13 cellular contexts compared by ENCODE assay signal in the genomic region with DNA sequence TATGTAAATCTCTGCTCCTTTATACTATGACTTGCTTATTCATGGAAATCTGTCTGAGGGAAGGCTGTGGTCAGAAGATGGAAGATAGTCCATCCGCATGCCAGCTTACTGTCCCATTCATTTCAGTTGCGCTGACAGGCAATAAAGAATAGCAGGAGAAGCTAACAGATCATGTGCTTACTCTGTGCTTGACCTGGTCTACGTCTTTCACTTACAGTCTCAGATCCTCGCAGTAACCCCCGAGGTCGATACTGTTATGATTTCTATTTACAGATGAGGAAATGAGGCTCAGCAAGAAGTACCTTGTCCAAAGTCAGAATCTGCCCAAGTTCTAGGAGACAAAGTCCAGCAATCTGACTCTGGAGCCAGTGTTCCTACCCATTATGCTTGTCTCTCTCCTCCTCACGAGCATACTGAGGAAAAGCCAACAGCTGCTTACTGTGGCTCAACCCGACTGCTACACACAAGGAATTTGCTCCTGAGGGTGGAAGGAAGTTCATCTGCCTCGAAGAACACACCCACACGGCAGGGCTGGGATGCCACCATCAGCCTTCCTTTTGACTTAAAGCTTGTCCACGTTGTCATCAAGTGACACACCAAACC.
A peak's percentile ranks its signal among the peaks of the same experiment; 100 is the strongest.
DNase-seq lines count a peak whose midpoint lies in the region; ATAC-seq, FAIRE-seq and TF ChIP-seq lines count a peak whose summit lies in the region.
"Had no signal": no experiment of that assay in that cellular context is flagged by ENCODE, and none has a peak within 500 bp of the region (broad histone marks: within the 10 kb centered on the region; RNA-seq: fewer than 3 reads in every experiment).

No MANE protein-coding gene starts in this region.

- peak; percentile 76 for ATAC-seq in IMR-90 (ENCODE audit: low read depth)
- peak; percentile 82 for ATAC-seq in left colon
- no peak for ATAC-seq in thoracic aorta (ENCODE audit: insufficient number of reproducible peaks, low FRiP score, low read depth)
- no peak for ATAC-seq in GM21526 (IDR thresholded peaks at IDR 0.05; ENCODE audit: low FRiP score, unreplicated experiment)
- ATAC-seq in stimulated activated naive B cell treated with anti-CD40 and anti-IgM and Interleukin-4, amounts not matched to agents 10 μg/mL and 1 μg/mL and 100 μg/mL, for 72 hours (replicated peaks), result no peak
- ATAC-seq: activated CD8-positive, alpha-beta T cell treated with anti-CD3 and anti-CD28 coated beads for 36 hours had no signal

- H3K36me3 ChIP-seq in IMR-90 (ENCODE audit: control insufficient read depth, insufficient read depth, low read length) (no peaks in the 10 kb centered on the region), astrocyte (ENCODE audit: insufficient read depth, low read length) (no peaks in the 10 kb centered on the region), thoracic aorta (no peaks in the 10 kb centered on the region), esophagus squamous epithelium (no peaks in the 10 kb centered on the region)

- H3K4me1 ChIP-seq in IMR-90 (ENCODE audit: control insufficient read depth, insufficient read depth, low read length), result no peaks in the 10 kb centered on the region
- no peaks in the 10 kb centered on the region for H3K4me1 ChIP-seq in astrocyte (ENCODE audit: insufficient read depth, low read length)
- peaks cover 4 to 14% of the 10 kb centered on the region in 2 donors for H3K4me1 ChIP-seq in thoracic aorta (ENCODE audit: control insufficient read depth in 1 of 2, low read depth in 2 of 2)
- peaks cover 0 to 15% (median 0%) of the 10 kb centered on the region in 3 donors for H3K4me1 ChIP-seq in esophagus squamous epithelium

- H3K4me1 Mint-ChIP-seq in astrocyte (ENCODE audit: low read depth, unreplicated experiment), result peaks cover 2% of the 10 kb centered on the region
- H3K4me1 Mint-ChIP-seq in stimulated activated naive B cell treated with anti-CD40 and anti-IgM and Interleukin-4, amounts not matched to agents 10 μg/mL and 1 μg/mL and 100 μg/mL, for 72 hours, result peaks cover 0 to 1% of the 10 kb centered on the region in 2 donors

- no peak overlapping the region for H2AK9ac ChIP-seq in IMR-90 (replicated peaks; ENCODE audit: low read depth, low read length, poor library complexity)

- H3K4me3 ChIP-seq in IMR-90 (ENCODE audit: insufficient read depth, low read depth, low read length) (no peak overlapping the region), astrocyte (ENCODE audit: insufficient read depth, low read depth, low read length) (no peak overlapping the region), thoracic aorta (peak overlapping the region; percentile 32), esophagus squamous epithelium (no peak overlapping the region)
- H3K4me3 ChIP-seq: lung had no signal

- H3K9ac ChIP-seq in IMR-90 (ENCODE audit: low read depth, low read length), result no peak overlapping the region
- H3K9ac ChIP-seq in astrocyte (ENCODE audit: low read length), result no peak overlapping the region

- no peak overlapping the region for H3K4ac ChIP-seq in IMR-90 (ENCODE audit: low read depth, low read length)

- H3K4me3 Mint-ChIP-seq in astrocyte (ENCODE audit: unreplicated experiment), result no peak overlapping the region
- no peak overlapping the region for H3K4me3 Mint-ChIP-seq in stimulated activated naive B cell treated with anti-CD40 and anti-IgM and Interleukin-4, amounts not matched to agents 10 μg/mL and 1 μg/mL and 100 μg/mL, for 72 hours
- H3K4me3 Mint-ChIP-seq: activated CD8-positive, alpha-beta T cell treated with anti-CD3 and anti-CD28 coated beads for 36 hours had no signal

- no peaks in the 10 kb centered on the region for H3K9me3 Mint-ChIP-seq in astrocyte (ENCODE audit: unreplicated experiment)
- H3K9me3 Mint-ChIP-seq in stimulated activated naive B cell treated with anti-CD40 and anti-IgM and Interleukin-4, amounts not matched to agents 10 μg/mL and 1 μg/mL and 100 μg/mL, for 72 hours, result no peaks in the 10 kb centered on the region
- H3K9me3 Mint-ChIP-seq: activated CD8-positive, alpha-beta T cell treated with anti-CD3 and anti-CD28 coated beads for 36 hours had no signal

- BruUV-seq in IMR-90 (replicated peaks; lab: Mats Ljungman, UMichigan), result no TSS peak

- POLR2A ChIA-PET in IMR-90 (lab: Charles Lee; ENCODE audit: unreplicated experiment), result no interaction called here

- H3K36me3 Mint-ChIP-seq in astrocyte (ENCODE audit: low read depth, unreplicated experiment), result no peaks in the 10 kb centered on the region
- no peaks in the 10 kb centered on the region for H3K36me3 Mint-ChIP-seq in stimulated activated naive B cell treated with anti-CD40 and anti-IgM and Interleukin-4, amounts not matched to agents 10 μg/mL and 1 μg/mL and 100 μg/mL, for 72 hours

- TF ChIP-seq POLR2A in IMR-90 (IDR thresholded peaks at IDR 0.05; ENCODE audit: low read depth, low read length), result no peak
- no peak for TF ChIP-seq POLR2A in esophagus squamous epithelium (IDR thresholded peaks at IDR 0.05)

- peak overlapping the region; percentile 77 for H2AFZ ChIP-seq in IMR-90 (replicated peaks; ENCODE audit: low read length, poor library complexity)
- peak overlapping the region; percentile 37 for H2AFZ ChIP-seq in astrocyte (ENCODE audit: low read depth, low read length)

- no peaks in the 10 kb centered on the region for H3K9me3 ChIP-seq in IMR-90 (ENCODE audit: control insufficient read depth, insufficient read depth, low read length)
- no peaks in the 10 kb centered on the region for H3K9me3 ChIP-seq in astrocyte (ENCODE audit: insufficient read depth, low read depth, low read length)
- H3K9me3 ChIP-seq in thoracic aorta, result no peaks in the 10 kb centered on the region
- no peaks in the 10 kb centered on the region for H3K9me3 ChIP-seq in esophagus squamous epithelium

- H3K56ac ChIP-seq in IMR-90 (ENCODE audit: extremely low read depth, insufficient read depth, low read length), result no peak overlapping the region

- intact Hi-C loops in IMR-90 (cut with micrococcal nuclease), result no loop called here
- intact Hi-C loops in left colon (cut with DNase I, micrococcal nuclease), result no loop called here
- intact Hi-C loops in esophagus squamous epithelium (cut with DNase I), result no loop called here

- H3K4me2 ChIP-seq in IMR-90 (ENCODE audit: low read depth, low read length) (peak overlapping the region; percentile 10; the same call in 1 of the 2 replicates), astrocyte (ENCODE audit: low read length) (no peak overlapping the region)

- FAIRE-seq in astrocyte (lab: Jason Lieb, UNC), result no peak

- H4K5ac ChIP-seq in IMR-90 (ENCODE audit: low read depth, low read length), result no peak overlapping the region

- no peaks in the 10 kb centered on the region for H3K79me1 ChIP-seq in IMR-90 (ENCODE audit: low read depth in 1 of 2, low read length in 2 of 2)

- 80% methylated on average over 1 of the region's 11 CpGs; no CpG with 5 or more reads in 1 of the 2 experiments for WGBS in IMR-90 (ENCODE audit: extremely low coverage in 2 of 2, insufficient read length in 1 of 2), 2 experiments
- WGBS in esophagus squamous epithelium, 2 donors, result 42 to 50% methylated on average over 10 to 11 of the region's 11 CpGs

- no peak overlapping the region for H2BK20ac ChIP-seq in IMR-90 (ENCODE audit: low read depth, low read length)

- dilution Hi-C loops in IMR-90 (cut with HindIII; ENCODE audit: low sequenced_read_pairs, unreplicated experiment), result no loop called here

- H2AK5ac ChIP-seq in IMR-90 (ENCODE audit: low read depth, low read length), result no peak overlapping the region

- H3K27ac ChIP-seq in IMR-90 (ENCODE audit: insufficient read depth, low read length) (no peak overlapping the region), astrocyte (ENCODE audit: low read depth, low read length) (no peak overlapping the region), thoracic aorta (no peak overlapping the region), esophagus squamous epithelium (peak overlapping the region in 1 of 4 donors; percentile 29)

- TF ChIP-seq CTCF in IMR-90 (conservative IDR thresholded peaks at IDR 0.05; ENCODE audit: low read depth, low read length) (no peak), astrocyte (IDR thresholded peaks at IDR 0.05; ENCODE audit: insufficient read depth, low read depth, low read length) (no peak), thoracic aorta (IDR thresholded peaks at IDR 0.05) (no peak), esophagus squamous epithelium (IDR thresholded peaks at IDR 0.05) (no peak)

- H2BK15ac ChIP-seq in IMR-90 (ENCODE audit: low read depth, low read length), result 0 out of 3 replicates have a peak overlapping the region, but pooled peaks have one; percentile 6

- in situ Hi-C loops in IMR-90 (cut with MboI; ENCODE audit: low sequenced_read_pairs), result no loop called here

- H3K23ac ChIP-seq in IMR-90 (ENCODE audit: low read depth, low read length), result no peak overlapping the region

- TF ChIP-seq RAD21 in IMR-90 (IDR thresholded peaks at IDR 0.05; ENCODE audit: low read length), result no peak

- CTCF ChIA-PET in IMR-90 (lab: Yijun Ruan, JAX), result interaction anchor here (0.7 kb wide), 1 partner anchor 21 kb away, joined by 4 read pairs; no protein-coding TSS in a partner anchor

- H3K9me1 ChIP-seq in IMR-90 (ENCODE audit: insufficient read depth, low read length), result no peaks in the 10 kb centered on the region; the same call in 1 of the 2 replicates

- 0 out of 2 replicates have a peak overlapping the region, but pooled peaks have one; percentile 16 for H2BK120ac ChIP-seq in IMR-90 (ENCODE audit: low read depth, low read length)

- no peak overlapping the region for H2BK5ac ChIP-seq in IMR-90 (ENCODE audit: low read depth, low read length, poor library complexity, severe bottlenecking)

- H4K8ac ChIP-seq in IMR-90 (ENCODE audit: low read depth in 2 of 2, low read length in 2 of 2), result 0 out of 4 replicates have a peak overlapping the region, but pooled peaks of 1 of the 2 experiments have one; percentile 20

- DNase-seq in IMR-90 (peak; percentile 31), astrocyte (ENCODE audit: low read depth) (no peak), left colon (no peak), thoracic aorta (ENCODE audit: low spot score) (no peak), esophagus squamous epithelium (lab: John Stamatoyannopoulos, UW) (no peak)
- no peak for DNase-seq in stimulated activated naive B cell treated with anti-CD40 and anti-IgM and Interleukin-4, amounts not matched to agents 10 μg/mL and 1 μg/mL and 100 μg/mL, for 72 hours
- DNase-seq: activated CD8-positive, alpha-beta T cell treated with anti-CD3 and anti-CD28 coated beads for 36 hours; activated naive CD4-positive, alpha-beta T cell treated with anti-CD3 and anti-CD28 coated beads, Interleukin-2, amount 50 U/mL, for 16 hours; cortex of kidney; NCI-H1417; posterior cingulate gyrus had no signal

- H3K14ac ChIP-seq in IMR-90 (replicated peaks; ENCODE audit: low read depth, low read length), result 0 out of 2 replicates have a peak overlapping the region, but pooled peaks have one; percentile 27

- H4K91ac ChIP-seq in IMR-90 (ENCODE audit: insufficient read depth, low read depth, low read length), result no peak overlapping the region

- H3K27ac Mint-ChIP-seq in astrocyte (ENCODE audit: unreplicated experiment), result no peak overlapping the region
- no peak overlapping the region for H3K27ac Mint-ChIP-seq in stimulated activated naive B cell treated with anti-CD40 and anti-IgM and Interleukin-4, amounts not matched to agents 10 μg/mL and 1 μg/mL and 100 μg/mL, for 72 hours
- H3K27ac Mint-ChIP-seq: activated CD8-positive, alpha-beta T cell treated with anti-CD3 and anti-CD28 coated beads for 36 hours had no signal

- H3K27me3 ChIP-seq in IMR-90 (ENCODE audit: control insufficient read depth, insufficient read depth, low read length) (no peaks in the 10 kb centered on the region), astrocyte (ENCODE audit: insufficient read depth, low read length) (no peaks in the 10 kb centered on the region), thoracic aorta (replicated peaks; ENCODE audit: insufficient read depth) (no peaks in the 10 kb centered on the region), esophagus squamous epithelium (peaks cover 0 to 12% (median 0%) of the 10 kb centered on the region in 4 donors)

- H4K20me1 ChIP-seq in IMR-90 (ENCODE audit: insufficient read depth, low read length) (no peaks in the 10 kb centered on the region), astrocyte (ENCODE audit: insufficient read depth, low read length) (no peaks in the 10 kb centered on the region)

- H3K27me3 Mint-ChIP-seq in astrocyte (ENCODE audit: low read depth, unreplicated experiment), result peaks cover 9% of the 10 kb centered on the region
- peaks cover 25 to 26% of the 10 kb centered on the region in 2 donors for H3K27me3 Mint-ChIP-seq in stimulated activated naive B cell treated with anti-CD40 and anti-IgM and Interleukin-4, amounts not matched to agents 10 μg/mL and 1 μg/mL and 100 μg/mL, for 72 hours

- no peaks in the 10 kb centered on the region for H3K79me2 ChIP-seq in astrocyte (ENCODE audit: insufficient read depth, low read length)

- H3K18ac ChIP-seq in IMR-90 (ENCODE audit: low read depth, low read length), result no peak overlapping the region

Comparison
In these comparisons a context has a peak if more than half of its experiments do, and no peak if none do; other contexts are left out.
1. ATAC-seq: peak in IMR-90 (single experiment) and left colon (single experiment); none in thoracic aorta (single experiment), GM21526 (single experiment) and stimulated activated naive B cell treated with anti-CD40 and anti-IgM and Interleukin-4, amounts not matched to agents 10 μg/mL and 1 μg/mL and 100 μg/mL, for 72 hours (0 of 2).